In the genomic region with DNA sequence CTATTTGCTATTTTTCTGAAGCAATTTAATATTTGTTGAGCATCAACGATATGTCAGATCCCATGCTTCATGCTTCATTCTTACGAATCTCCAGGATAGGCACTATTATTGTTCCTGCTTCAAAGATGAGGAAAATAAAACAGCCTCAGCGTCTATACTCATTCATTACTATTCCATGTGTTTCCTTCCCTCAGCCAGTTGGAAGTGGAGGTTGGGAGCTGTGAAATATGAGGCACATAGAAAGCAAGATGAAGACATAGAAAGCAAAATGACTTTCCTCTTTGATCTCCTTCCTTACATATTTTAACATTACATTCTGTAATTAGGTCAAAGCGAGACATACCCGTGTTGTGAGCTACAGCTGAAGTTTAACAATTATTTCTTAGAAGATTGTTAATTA, we compare ENCODE assay signal across 1 cellular context.
TF ChIP-seq lines count a peak whose summit lies in the region.

No MANE protein-coding gene starts in this region.

TF ChIP-seq in HepG2, 621 proteins besides CTCF, POLR2A, EP300 and RAD21 (continued from another document):
- TF ChIP-seq, protein P1, sequence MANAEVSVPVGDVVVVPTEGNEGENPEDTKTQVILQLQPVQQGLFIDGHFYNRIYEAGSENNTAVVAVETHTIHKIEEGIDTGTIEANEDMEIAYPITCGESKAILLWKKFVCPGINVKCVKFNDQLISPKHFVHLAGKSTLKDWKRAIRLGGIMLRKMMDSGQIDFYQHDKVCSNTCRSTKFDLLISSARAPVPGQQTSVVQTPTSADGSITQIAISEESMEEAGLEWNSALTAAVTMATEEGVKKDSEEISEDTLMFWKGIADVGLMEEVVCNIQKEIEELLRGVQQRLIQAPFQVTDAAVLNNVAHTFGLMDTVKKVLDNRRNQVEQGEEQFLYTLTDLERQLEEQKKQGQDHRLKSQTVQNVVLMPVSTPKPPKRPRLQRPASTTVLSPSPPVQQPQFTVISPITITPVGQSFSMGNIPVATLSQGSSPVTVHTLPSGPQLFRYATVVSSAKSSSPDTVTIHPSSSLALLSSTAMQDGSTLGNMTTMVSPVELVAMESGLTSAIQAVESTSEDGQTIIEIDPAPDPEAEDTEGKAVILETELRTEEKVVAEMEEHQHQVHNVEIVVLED (CRISPR knock-in tag; IDR thresholded peaks at IDR 0.05; ENCODE audit: borderline replicate concordance), result no peak
- TF ChIP-seq YEATS4 (CRISPR knock-in tag; IDR thresholded peaks at IDR 0.05; ENCODE audit: borderline replicate concordance) (no peak), GATA4 (IDR thresholded peaks at IDR 0.05; ENCODE audit: borderline replicate concordance, low read depth) (no peak), ZNF207 (IDR thresholded peaks at IDR 0.05; ENCODE audit: borderline replicate concordance) (no peak), PRPF4 (IDR thresholded peaks at IDR 0.05; ENCODE audit: low read depth, low read length, poor library complexity, severe bottlenecking) (no peak), EHMT2 (IDR thresholded peaks at IDR 0.05; ENCODE audit: borderline replicate concordance, low read depth, low read length) (no peak)
